31 cellular contexts compared by ENCODE assay signal in genomic region chr1:36759355-36759754, GRCh38.
"Had no signal": no experiment of that assay in that cellular context is flagged by ENCODE, and none has a peak within 500 bp of the region (broad histone marks: within the 10 kb centered on the region; RNA-seq: fewer than 3 reads in every experiment).

No MANE protein-coding gene starts in this region.

- H3K9me3 ChIP-seq: gastrocnemius medialis had no signal

- H3K4me3 ChIP-seq: coronary artery, dorsolateral prefrontal cortex, esophagus muscularis mucosa, gastrocnemius medialis, heart left ventricle had no signal

- ATAC-seq: activated naive CD4-positive, alpha-beta T cell treated with anti-CD3 and anti-CD28 coated beads, Interleukin-2, amount 50 U/mL, for 72 hours; activated T-cell treated with anti-CD3 and anti-CD28 coated beads, Interleukin-2, amount 50 U/mL, for 72 hours; foreskin keratinocyte; gastrocnemius medialis; heart left ventricle; WTC11 had no signal

- H3K9me3 Mint-ChIP-seq: activated CD4-positive, alpha-beta T cell treated with anti-CD3 and anti-CD28 coated beads, Interleukin-2, amount 10 ng/mL, durations not matched to agents 7 days and 5 days; activated naive CD4-positive, alpha-beta T cell treated with anti-CD3 and anti-CD28 coated beads, Interleukin-2, amount 10 ng/mL, durations not matched to agents 7 days and 5 days; activated naive CD4-positive, alpha-beta T cell treated with anti-CD3 and anti-CD28 coated beads, Interleukin-2, amount 50 U/mL, for 72 hours; activated naive CD8-positive, alpha-beta T cell treated with anti-CD3 and anti-CD28 coated beads, Interleukin-2, amount 10 ng/mL, durations not matched to agents 7 days and 5 days; activated T-cell treated with anti-CD3 and anti-CD28 coated beads, Interleukin-2, amount 50 U/mL, for 72 hours; dendritic cell treated with granulocyte-macrophage colony-stimulating factor and Interleukin-4, amounts not matched to agents 40 ng/mL and 50 ng/mL, for 4 days had no signal

- H3K27ac Mint-ChIP-seq: activated CD4-positive, alpha-beta memory T cell treated with anti-CD3 and anti-CD28 coated beads, Interleukin-2, amount 10 ng/mL, durations not matched to agents 7 days and 5 days; activated CD4-positive, alpha-beta T cell treated with anti-CD3 and anti-CD28 coated beads, Interleukin-2, amount 10 ng/mL, durations not matched to agents 7 days and 5 days; activated naive CD4-positive, alpha-beta T cell treated with anti-CD3 and anti-CD28 coated beads, Interleukin-2, amount 10 ng/mL, durations not matched to agents 7 days and 5 days; activated naive CD4-positive, alpha-beta T cell treated with anti-CD3 and anti-CD28 coated beads, Interleukin-2, amount 50 U/mL, for 72 hours; activated naive CD8-positive, alpha-beta T cell treated with anti-CD3 and anti-CD28 coated beads, Interleukin-2, amount 10 ng/mL, durations not matched to agents 7 days and 5 days; activated T-cell treated with anti-CD3 and anti-CD28 coated beads, Interleukin-2, amount 50 U/mL, for 24 hours; activated T-cell treated with anti-CD3 and anti-CD28 coated beads, Interleukin-2, amount 50 U/mL, for 72 hours; dendritic cell treated with granulocyte-macrophage colony-stimulating factor and Interleukin-4, amounts not matched to agents 40 ng/mL and 50 ng/mL, for 4 days; WTC11 had no signal

- H3K4me3 Mint-ChIP-seq: activated CD4-positive, alpha-beta memory T cell treated with anti-CD3 and anti-CD28 coated beads, Interleukin-2, amount 10 ng/mL, durations not matched to agents 7 days and 5 days; activated CD4-positive, alpha-beta T cell treated with anti-CD3 and anti-CD28 coated beads, Interleukin-2, amount 10 ng/mL, durations not matched to agents 7 days and 5 days; activated naive CD4-positive, alpha-beta T cell treated with anti-CD3 and anti-CD28 coated beads, Interleukin-2, amount 10 ng/mL, durations not matched to agents 7 days and 5 days; activated naive CD8-positive, alpha-beta T cell treated with anti-CD3 and anti-CD28 coated beads, Interleukin-2, amount 10 ng/mL, durations not matched to agents 7 days and 5 days; activated T-cell treated with anti-CD3 and anti-CD28 coated beads, Interleukin-2, amount 50 U/mL, for 24 hours; activated T-cell treated with anti-CD3 and anti-CD28 coated beads, Interleukin-2, amount 50 U/mL, for 72 hours; dendritic cell treated with granulocyte-macrophage colony-stimulating factor and Interleukin-4, amounts not matched to agents 40 ng/mL and 50 ng/mL, for 4 days; WTC11 had no signal

- H3K27me3 Mint-ChIP-seq: activated CD4-positive, alpha-beta memory T cell treated with anti-CD3 and anti-CD28 coated beads, Interleukin-2, amount 10 ng/mL, durations not matched to agents 7 days and 5 days; activated CD4-positive, alpha-beta T cell treated with anti-CD3 and anti-CD28 coated beads, Interleukin-2, amount 10 ng/mL, durations not matched to agents 7 days and 5 days; activated naive CD8-positive, alpha-beta T cell treated with anti-CD3 and anti-CD28 coated beads, Interleukin-2, amount 10 ng/mL, durations not matched to agents 7 days and 5 days had no signal

- DNase-seq: activated CD4-positive, alpha-beta memory T cell treated with anti-CD3 and anti-CD28 coated beads, Interleukin-2, amount 10 ng/mL, durations not matched to agents 7 days and 5 days; activated CD4-positive, alpha-beta T cell treated with anti-CD3 and anti-CD28 coated beads for 1 hour; activated CD4-positive, alpha-beta T cell treated with anti-CD3 and anti-CD28 coated beads for 4 hours; activated CD4-positive, alpha-beta T cell treated with anti-CD3 and anti-CD28 coated beads, Interleukin-2, amount 10 ng/mL, durations not matched to agents 7 days and 5 days; activated CD4-positive, alpha-beta T cell treated with anti-CD3 and anti-CD28 coated beads, Interleukin-2, amount 50 U/mL, for 4 hours; activated CD8-positive, alpha-beta memory T cell treated with anti-CD3 and anti-CD28 coated beads, Interleukin-2, amount 50 U/mL, for 48 hours; activated gamma-delta T cell; activated naive CD4-positive, alpha-beta T cell; activated naive CD4-positive, alpha-beta T cell treated with anti-CD3 and anti-CD28 coated beads, Interleukin-2, amount 10 ng/mL, durations not matched to agents 7 days and 5 days; activated naive CD8-positive, alpha-beta T cell treated with anti-CD3 and anti-CD28 coated beads, Interleukin-2, amount 10 ng/mL, durations not matched to agents 7 days and 5 days; activated T-cell treated with anti-CD3 and anti-CD28 coated beads for 4 hours; activated T-cell treated with anti-CD3 and anti-CD28 coated beads, Interleukin-2, amount 50 U/mL, for 24 hours; activated T-cell treated with anti-CD3 and anti-CD28 coated beads, Interleukin-2, amount 50 U/mL, for 72 hours; amniotic stem cell; anterior cingulate cortex; brain microvascular endothelial cell; central memory CD4-positive, alpha-beta T cell; cerebellar nuclear complex; dorsolateral prefrontal cortex; effector memory CD4-positive, alpha-beta T cell; erythroblast; foreskin keratinocyte; gastrocnemius medialis; glutamatergic neuron; heart left ventricle; T-helper 2 cell had no signal

- H3K4me1 ChIP-seq: esophagus muscularis mucosa, foreskin keratinocyte, gastrocnemius medialis, heart left ventricle had no signal

- H3K27me3 ChIP-seq: brain microvascular endothelial cell, foreskin keratinocyte, gastrocnemius medialis had no signal

- H3K36me3 Mint-ChIP-seq: activated naive CD4-positive, alpha-beta T cell treated with anti-CD3 and anti-CD28 coated beads, Interleukin-2, amount 10 ng/mL, durations not matched to agents 7 days and 5 days; activated naive CD4-positive, alpha-beta T cell treated with anti-CD3 and anti-CD28 coated beads, Interleukin-2, amount 50 U/mL, for 72 hours; activated naive CD8-positive, alpha-beta T cell treated with anti-CD3 and anti-CD28 coated beads, Interleukin-2, amount 10 ng/mL, durations not matched to agents 7 days and 5 days had no signal

- H3K36me3 ChIP-seq: brain microvascular endothelial cell, esophagus muscularis mucosa, gastrocnemius medialis, heart left ventricle had no signal

- H3K4me1 Mint-ChIP-seq: activated CD4-positive, alpha-beta memory T cell treated with anti-CD3 and anti-CD28 coated beads, Interleukin-2, amount 10 ng/mL, durations not matched to agents 7 days and 5 days; activated CD4-positive, alpha-beta T cell treated with anti-CD3 and anti-CD28 coated beads, Interleukin-2, amount 10 ng/mL, durations not matched to agents 7 days and 5 days; activated naive CD4-positive, alpha-beta T cell treated with anti-CD3 and anti-CD28 coated beads, Interleukin-2, amount 10 ng/mL, durations not matched to agents 7 days and 5 days; activated naive CD8-positive, alpha-beta T cell treated with anti-CD3 and anti-CD28 coated beads, Interleukin-2, amount 10 ng/mL, durations not matched to agents 7 days and 5 days had no signal

- H3K27ac ChIP-seq: brain microvascular endothelial cell, coronary artery, dorsolateral prefrontal cortex, esophagus muscularis mucosa, foreskin keratinocyte, gastrocnemius medialis, heart left ventricle had no signal
